ENCODE assay signal across 1 cellular context in genomic region chr1:32742132-32742947, GRCh38.
TF ChIP-seq lines count a peak whose summit lies in the region.

No MANE protein-coding gene starts in this region.

TF ChIP-seq in SK-N-SH, 30 proteins besides CTCF, POLR2A, EP300 and RAD21 (continued from another document):
- no peak for TF ChIP-seq ZBTB33 (IDR thresholded peaks at IDR 0.05; ENCODE audit: borderline replicate concordance, low read depth)
- no peak for TF ChIP-seq PBX3 (IDR thresholded peaks at IDR 0.05)
TF ChIP-seq in SK-N-SH: peak in this region for 0.
